ENCODE assay signal across 8 cellular contexts in genomic region chr9:93566408-93567270, GRCh38. TPM values are rescaled to one million over a fixed set of nuclear protein-coding genes. Genes with fewer than 3 reads are reported as not detected.
A peak's percentile ranks its signal among the peaks of the same experiment; 100 is the strongest.
DNase-seq lines count a peak whose midpoint lies in the region; ATAC-seq, FAIRE-seq and TF ChIP-seq lines count a peak whose summit lies in the region.

No MANE protein-coding gene starts in this region.

- intact Hi-C loops in natural killer cell (cut with micrococcal nuclease) = loop anchor here (2.0 to 10.0 kb wide), 4 partner anchors 99 to 470 kb away; partner anchors contain the start of genes CARD19 and FAM120AOS

- peak overlapping the region; percentile 77 for H3K27ac ChIP-seq in Karpas-422 (ENCODE audit: low read length)

- TF ChIP-seq CTCF in fibroblast of mammary gland (conservative IDR thresholded peaks at IDR 0.05; ENCODE audit: control insufficient read depth, insufficient read depth, low read depth, low read length) = peak; percentile 71
- peak; percentile 88 for TF ChIP-seq CTCF in natural killer cell (IDR thresholded peaks at IDR 0.05)

- no peak overlapping the region for H2AFZ ChIP-seq in Karpas-422 (ENCODE audit: low read length)

- FAIRE-seq in RCC 7860 (lab: Jason Lieb, UNC) = no peak

- peaks cover 5% of the 10 kb centered on the region; the same call in 1 of the 2 replicates for H3K79me2 ChIP-seq in Karpas-422 (ENCODE audit: low read length)

- H3K9me3 ChIP-seq in Karpas-422 (ENCODE audit: low read length) = 0 out of 2 replicates have a peak, but pooled peaks cover 8% of the 10 kb centered on the region

- ATAC-seq in GM21825 (IDR thresholded peaks at IDR 0.05; ENCODE audit: unreplicated experiment) (peak; percentile 90), natural killer cell (peak; percentile 98 to 100 (median 98))
- peak; percentile 98 for ATAC-seq in activated T-helper 17 cell treated with anti-CD3 and anti-CD28 coated beads, Interleukin-2, amount 50 U/mL, for 72 hours (replicated peaks)

- H4K20me1 ChIP-seq in Karpas-422 (ENCODE audit: insufficient read depth, low read depth, low read length) = no peaks in the 10 kb centered on the region

- H3K36me3 ChIP-seq in Karpas-422 (ENCODE audit: insufficient read depth, low read length) = peaks cover 34% of the 10 kb centered on the region

- peaks cover 15% of the 10 kb centered on the region for H3K4me1 Mint-ChIP-seq in activated T-helper 17 cell treated with anti-CD3 and anti-CD28 coated beads, Interleukin-2, amount 50 U/mL, for 72 hours
- peaks cover 10 to 18% of the 10 kb centered on the region in 2 donors for H3K4me1 Mint-ChIP-seq in natural killer cell

- peak overlapping the region; percentile 98 for H3K9ac ChIP-seq in Karpas-422 (ENCODE audit: low read length)

- peak overlapping the region; percentile 79 for H3K4me3 Mint-ChIP-seq in activated T-helper 17 cell treated with anti-CD3 and anti-CD28 coated beads, Interleukin-2, amount 50 U/mL, for 72 hours
- H3K4me3 Mint-ChIP-seq in natural killer cell = peak overlapping the region; percentile 90

- peaks cover 25% of the 10 kb centered on the region for H3K4me1 ChIP-seq in Karpas-422 (ENCODE audit: low read length)

- no peaks in the 10 kb centered on the region for H3K27me3 ChIP-seq in Karpas-422 (ENCODE audit: low read length)

- H3K4me2 ChIP-seq in Karpas-422 (ENCODE audit: low read depth, low read length, poor library complexity, severe bottlenecking) = peak overlapping the region; percentile 97

- no peaks in the 10 kb centered on the region for H3K9me2 ChIP-seq in Karpas-422 (replicated peaks; ENCODE audit: insufficient read depth, low read length)

- H3K4me3 ChIP-seq in Karpas-422 (ENCODE audit: low read length) (peak overlapping the region; percentile 75), fibroblast of mammary gland (ENCODE audit: control insufficient read depth, low read depth, low read length) (peak overlapping the region; percentile 66)

- H3K9me3 Mint-ChIP-seq in activated T-helper 17 cell treated with anti-CD3 and anti-CD28 coated beads, Interleukin-2, amount 50 U/mL, for 72 hours = no peaks in the 10 kb centered on the region
- no peaks in the 10 kb centered on the region for H3K9me3 Mint-ChIP-seq in natural killer cell

- peaks cover 42% of the 10 kb centered on the region for H3K36me3 Mint-ChIP-seq in activated T-helper 17 cell treated with anti-CD3 and anti-CD28 coated beads, Interleukin-2, amount 50 U/mL, for 72 hours (ENCODE audit: low read depth)
- peaks cover 8% of the 10 kb centered on the region for H3K36me3 Mint-ChIP-seq in natural killer cell

- peak overlapping the region; percentile 89 for H3K27ac Mint-ChIP-seq in activated T-helper 17 cell treated with anti-CD3 and anti-CD28 coated beads, Interleukin-2, amount 50 U/mL, for 72 hours
- H3K27ac Mint-ChIP-seq in natural killer cell = peak overlapping the region; percentile 87

- peak; percentile 98 for DNase-seq in Daoy (ENCODE audit: low read depth)
- peak; percentile 98 for DNase-seq in Karpas-422
- DNase-seq in RCC 7860 (ENCODE audit: low spot score) = peak; percentile 88
- DNase-seq in fibroblast of mammary gland (ENCODE audit: low read depth) = peak; percentile 92
- peak; percentile 98 for DNase-seq in natural killer cell
- DNase-seq in stimulated activated naive CD4-positive, alpha-beta T cell treated with Interleukin-2 at 50 U/mL for 16 hours (lab: John Stamatoyannopoulos, UW) = peak; percentile 97

- no peaks in the 10 kb centered on the region for H3K27me3 Mint-ChIP-seq in activated T-helper 17 cell treated with anti-CD3 and anti-CD28 coated beads, Interleukin-2, amount 50 U/mL, for 72 hours
- H3K27me3 Mint-ChIP-seq in natural killer cell (ENCODE audit: low read depth in 2 of 2) = no peaks in the 10 kb centered on the region

RNA-seq across cellular contexts. Expression of gene PHF2, which starts 9.7 kb away (rescaled TPM):
- 7.4 and 12.1 TPM in 2 replicates for total RNA-seq in Daoy (2014; rRNA removed; shearing (Covaris generic))
- 16.1 and 19.8 TPM in 2 replicates for total RNA-seq in Karpas-422 (2014; rRNA removed; shearing (Covaris generic); ENCODE audit: low replicate concordance)
- total RNA-seq in activated T-helper 17 cell treated with anti-CD3 and anti-CD28 coated beads, Interleukin-2, amount 50 U/mL, for 72 hours = 10 to 100 TPM; 11.9 to 15.1 TPM
- total RNA-seq in natural killer cell = 10 to 100 TPM; 24.8 to 28.1 (median 26.4) TPM

Comparison
In these comparisons a context has a peak if more than half of its experiments do, and no peak if none do; other contexts are left out.
1. Peak in every context shown above with its lines: DNase-seq, ATAC-seq, H3K4me3 ChIP-seq and H3K27ac ChIP-seq.